8 cellular contexts compared by ENCODE assay signal in genomic region chr6:148051-148984, GRCh38.
DNase-seq lines count a peak whose midpoint lies in the region; ATAC-seq and TF ChIP-seq lines count a peak whose summit lies in the region.
"Not testable (repeated sequence)": the region's sequence is repeated elsewhere in the genome, so short reads cannot be mapped to it uniquely, and the experiment has no call there.

No MANE protein-coding gene starts in this region.

- TF ChIP-seq CTCF in AG04450 (IDR thresholded peaks at IDR 0.05; ENCODE audit: low read depth, low read length) (peak; percentile 9; the same call in 1 of the 2 replicates), cardiac muscle cell (IDR thresholded peaks at IDR 0.05; ENCODE audit: low read depth, low read length) (peak; percentile 24), retinal pigment epithelial cell (conservative IDR thresholded peaks at IDR 0.05; ENCODE audit: low read depth, low read length) (peak; percentile 36)

- not testable (repeated sequence) for H3K4me3 ChIP-seq in AG04450 (ENCODE audit: low read depth, low read length); cardiac muscle cell; retinal pigment epithelial cell (ENCODE audit: low read length)

- not testable (repeated sequence) for H3K4me1 ChIP-seq in cardiac muscle cell (ENCODE audit: low read depth)

- ATAC-seq in GM18870 (IDR thresholded peaks at IDR 0.05; ENCODE audit: unreplicated experiment) (peak; percentile 93), HG02870 (IDR thresholded peaks at IDR 0.05; ENCODE audit: unreplicated experiment) (peak; percentile 93)

- CTCF ChIA-PET in AG04450 (lab: Charles Lee): not testable (repeated sequence)

- H3K27me3 ChIP-seq in AG04450 (ENCODE audit: control insufficient read depth, insufficient read depth, low read length); cardiac muscle cell: not testable (repeated sequence)

- H3K36me3 ChIP-seq in cardiac muscle cell: not testable (repeated sequence)

- not testable (repeated sequence) for H3K27ac ChIP-seq in AG04450 (ENCODE audit: low read depth, low read length); cardiac muscle cell

- POLR2A ChIA-PET in AG04450 (lab: Yijun Ruan, JAX): not testable (repeated sequence)

- H3K9me3 ChIP-seq in AG04450 (ENCODE audit: control insufficient read depth, insufficient read depth, low read length): peaks cover 12% of the 10 kb centered on the region
- not testable (repeated sequence) for H3K9me3 ChIP-seq in cardiac muscle cell (ENCODE audit: low read depth)

- not testable (repeated sequence) for DNase-seq in AG04450 (ENCODE audit: low read depth, low spot score); retinal pigment epithelial cell (ENCODE audit: low read depth)
- DNase-seq in MV-4-11 (lab: John Stamatoyannopoulos, UW) (peak; percentile 76), T-helper 22 cell (ENCODE audit: low read depth) (peak; percentile 29), cardiac muscle cell (ENCODE audit: low read depth in 1 of 2, low spot score in 1 of 2) (peak in 1 of 2 donors; percentile 16)
- DNase-seq in activated naive CD4-positive, alpha-beta T cell treated with Interleukin-2 at 50 U/mL for 16 hours: peak; percentile 75
